In the genomic region with DNA sequence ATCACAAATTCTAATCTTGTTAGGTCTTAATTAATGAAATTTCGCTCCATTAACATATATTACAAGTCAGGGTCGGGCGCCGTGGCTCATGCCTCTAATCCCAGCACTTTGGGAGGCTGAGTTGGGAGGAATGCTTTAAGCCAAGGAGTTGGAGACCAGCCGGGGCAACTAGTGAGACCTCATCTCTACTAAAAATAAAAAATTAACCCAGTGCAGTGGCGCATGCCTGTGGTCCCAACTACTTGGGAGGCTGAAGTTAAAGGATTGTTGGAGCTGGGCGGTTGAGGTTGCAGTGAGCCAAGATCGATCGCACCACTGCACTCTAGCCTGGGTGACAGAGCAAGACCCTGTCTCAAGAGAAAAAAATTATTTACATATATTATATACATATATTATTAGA, we compare ENCODE assay signal across 17 cellular contexts. TPM values are rescaled to one million over a fixed set of nuclear protein-coding genes. Genes with fewer than 3 reads are reported as not detected.
DNase-seq lines count a peak whose midpoint lies in the region; ATAC-seq, FAIRE-seq and TF ChIP-seq lines count a peak whose summit lies in the region.
"Had no signal": no experiment of that assay in that cellular context is flagged by ENCODE, and none has a peak within 500 bp of the region (broad histone marks: within the 10 kb centered on the region; RNA-seq: fewer than 3 reads in every experiment).

No MANE protein-coding gene starts in this region.

- H3K27me3 Mint-ChIP-seq in CD14-positive monocyte (ENCODE audit: low read depth in 3 of 3): peaks cover 62 to 68% (median 67%) of the 10 kb centered on the region in 3 donors
- H3K27me3 Mint-ChIP-seq in activated T-helper 17 cell treated with anti-CD3 and anti-CD28 coated beads, Interleukin-2, amount 50 U/mL, for 72 hours: no peaks in the 10 kb centered on the region

- H3K4me3 Mint-ChIP-seq in CD14-positive monocyte: peak overlapping the region in 1 of 2 donors; percentile 61
- peak overlapping the region; percentile 66 for H3K4me3 Mint-ChIP-seq in activated T-helper 17 cell treated with anti-CD3 and anti-CD28 coated beads, Interleukin-2, amount 50 U/mL, for 72 hours

- peak; percentile 21 for FAIRE-seq in GM19239 (lab: Jason Lieb, UNC)
- FAIRE-seq: colon, keratinocyte had no signal

- no peak for DNase-seq in CD14-positive monocyte (ENCODE audit: low spot score)
- no peak for DNase-seq in GM19239 (ENCODE audit: insufficient read length, low spot score)
- DNase-seq in kidney tubule cell (ENCODE audit: low spot score): peak; percentile 6
- DNase-seq in left lobe of liver (ENCODE audit: low spot score): no peak
- DNase-seq in iPS-NIHi7 (ENCODE audit: extremely low spot score): no peak
- no peak for DNase-seq in HUDEP-2 (lab: John Stamatoyannopoulos, UW; ENCODE audit: unreplicated experiment in 76 of 76)
- DNase-seq: amniotic stem cell, NCI-H2029, NCI-H510A, right lobe of liver, testis had no signal

- H3K4me1 Mint-ChIP-seq in CD14-positive monocyte: peaks cover 53% of the 10 kb centered on the region
- H3K4me1 Mint-ChIP-seq in activated T-helper 17 cell treated with anti-CD3 and anti-CD28 coated beads, Interleukin-2, amount 50 U/mL, for 72 hours: peaks cover 44% of the 10 kb centered on the region

- no peak for TF ChIP-seq CTCF in CD14-positive monocyte (IDR thresholded peaks at IDR 0.05)

- peaks cover 0 to 18% (median 6%) of the 10 kb centered on the region in 7 donors for H3K9me3 Mint-ChIP-seq in CD14-positive monocyte
- H3K9me3 Mint-ChIP-seq in activated T-helper 17 cell treated with anti-CD3 and anti-CD28 coated beads, Interleukin-2, amount 50 U/mL, for 72 hours: no peaks in the 10 kb centered on the region

- intact Hi-C loops in CD14-positive monocyte (cut with micrococcal nuclease): no loop called here

- no peak for ATAC-seq in activated T-helper 17 cell treated with anti-CD3 and anti-CD28 coated beads, Interleukin-2, amount 50 U/mL, for 72 hours (replicated peaks)
- no peak for ATAC-seq in left lobe of liver

- H3K27ac Mint-ChIP-seq in CD14-positive monocyte: peak overlapping the region; percentile 42 to 93 (median 75)
- H3K27ac Mint-ChIP-seq in activated T-helper 17 cell treated with anti-CD3 and anti-CD28 coated beads, Interleukin-2, amount 50 U/mL, for 72 hours: peak overlapping the region; percentile 57

- peaks cover 15 to 17% of the 10 kb centered on the region in 2 donors for H3K36me3 Mint-ChIP-seq in CD14-positive monocyte
- peaks cover 94% of the 10 kb centered on the region for H3K36me3 Mint-ChIP-seq in activated T-helper 17 cell treated with anti-CD3 and anti-CD28 coated beads, Interleukin-2, amount 50 U/mL, for 72 hours (ENCODE audit: low read depth)

RNA-seq across cellular contexts. Expression of gene TMA7B, which starts 1.9 kb away (rescaled TPM):
- under 1 TPM in 1 of 2 donors, not detected in 1; 0.13 TPM for polyA plus RNA-seq in CD14-positive monocyte
- total RNA-seq in activated T-helper 17 cell treated with anti-CD3 and anti-CD28 coated beads, Interleukin-2, amount 50 U/mL, for 72 hours: 1 to 10 TPM; 4.0 to 4.4 TPM
- not detected for total RNA-seq in left lobe of liver
- total RNA-seq: glomerular endothelial cell, HT-29, OCI-LY7 had no signal
- polyA plus RNA-seq: keratinocyte had no signal

RNA-seq across cellular contexts. Expression of gene FAM83F, which starts 32.7 kb away (rescaled TPM):
- polyA plus RNA-seq in CD14-positive monocyte: under 1 TPM in 1 of 2 donors, not detected in 1; 0.01 TPM
- total RNA-seq in activated T-helper 17 cell treated with anti-CD3 and anti-CD28 coated beads, Interleukin-2, amount 50 U/mL, for 72 hours: 1 to 10 TPM in 1 of 2 donors, under 1 TPM in 1; 0.37 to 1.3 TPM
- total RNA-seq in left lobe of liver: 6.6 TPM
- total RNA-seq: OCI-LY7 had no signal
